ENCODE assay signal across 18 cellular contexts in genomic region chr17:62206550-62206949, GRCh38.
"Had no signal": no experiment of that assay in that cellular context is flagged by ENCODE, and none has a peak within 500 bp of the region (broad histone marks: within the 10 kb centered on the region; RNA-seq: fewer than 3 reads in every experiment).

No MANE protein-coding gene starts in this region.

- DNase-seq: activated CD4-positive, alpha-beta T cell treated with anti-CD3 and anti-CD28 coated beads, Interleukin-2, amount 50 U/mL, for 1 hour; activated CD8-positive, alpha-beta memory T cell treated with anti-CD3 and anti-CD28 coated beads, Interleukin-2, amount 50 U/mL, for 4 hours; activated naive CD4-positive, alpha-beta T cell treated with anti-CD3 and anti-CD28 coated beads, Interleukin-2, amount 10 ng/mL, durations not matched to agents 7 days and 5 days; activated naive CD8-positive, alpha-beta T cell treated with anti-CD3 and anti-CD28 coated beads, Interleukin-2, amount 50 U/mL, for 24 hours; activated T-cell treated with anti-CD3 and anti-CD28 coated beads, Interleukin-2, amount 50 U/mL, for 4 hours; anterior cingulate cortex; central memory CD4-positive, alpha-beta T cell; colonic mucosa; erythroblast; heart right ventricle; immature natural killer cell; left ventricle myocardium superior; nucleus accumbens; sigmoid colon; spleen; stimulated activated naive B cell treated with anti-CD40 and anti-IgM and Interleukin-4, amounts not matched to agents 10 μg/mL and 1 μg/mL and 100 μg/mL, for 72 hours; T1000 had no signal

- H3K4me1 ChIP-seq: colonic mucosa, gastroesophageal sphincter, heart right ventricle, sigmoid colon, spleen had no signal

- H3K9me3 ChIP-seq: colonic mucosa, gastroesophageal sphincter, sigmoid colon had no signal

- H3K27me3 ChIP-seq: colonic mucosa, gastroesophageal sphincter, heart right ventricle, sigmoid colon, spleen had no signal

- H3K36me3 ChIP-seq: colonic mucosa, gastroesophageal sphincter, heart right ventricle, sigmoid colon, spleen had no signal

- H3K4me3 ChIP-seq: colonic mucosa, gastroesophageal sphincter, heart right ventricle, sigmoid colon, spleen had no signal

- H3K27ac ChIP-seq: colonic mucosa, gastroesophageal sphincter, heart right ventricle, sigmoid colon, spleen had no signal

- ATAC-seq: activated naive CD8-positive, alpha-beta T cell treated with anti-CD3 and anti-CD28 coated beads, Interleukin-2, amount 50 U/mL, for 24 hours; activated T-cell treated with anti-CD3 and anti-CD28 coated beads, Interleukin-2, amount 50 U/mL, for 4 hours; gastroesophageal sphincter; heart right ventricle; left ventricle myocardium superior; stimulated activated naive B cell treated with anti-CD40 and anti-IgM and Interleukin-4, amounts not matched to agents 10 μg/mL and 1 μg/mL and 100 μg/mL, for 72 hours had no signal
